Comparison of ENCODE assay signal across 11 cellular contexts in the genomic region with DNA sequence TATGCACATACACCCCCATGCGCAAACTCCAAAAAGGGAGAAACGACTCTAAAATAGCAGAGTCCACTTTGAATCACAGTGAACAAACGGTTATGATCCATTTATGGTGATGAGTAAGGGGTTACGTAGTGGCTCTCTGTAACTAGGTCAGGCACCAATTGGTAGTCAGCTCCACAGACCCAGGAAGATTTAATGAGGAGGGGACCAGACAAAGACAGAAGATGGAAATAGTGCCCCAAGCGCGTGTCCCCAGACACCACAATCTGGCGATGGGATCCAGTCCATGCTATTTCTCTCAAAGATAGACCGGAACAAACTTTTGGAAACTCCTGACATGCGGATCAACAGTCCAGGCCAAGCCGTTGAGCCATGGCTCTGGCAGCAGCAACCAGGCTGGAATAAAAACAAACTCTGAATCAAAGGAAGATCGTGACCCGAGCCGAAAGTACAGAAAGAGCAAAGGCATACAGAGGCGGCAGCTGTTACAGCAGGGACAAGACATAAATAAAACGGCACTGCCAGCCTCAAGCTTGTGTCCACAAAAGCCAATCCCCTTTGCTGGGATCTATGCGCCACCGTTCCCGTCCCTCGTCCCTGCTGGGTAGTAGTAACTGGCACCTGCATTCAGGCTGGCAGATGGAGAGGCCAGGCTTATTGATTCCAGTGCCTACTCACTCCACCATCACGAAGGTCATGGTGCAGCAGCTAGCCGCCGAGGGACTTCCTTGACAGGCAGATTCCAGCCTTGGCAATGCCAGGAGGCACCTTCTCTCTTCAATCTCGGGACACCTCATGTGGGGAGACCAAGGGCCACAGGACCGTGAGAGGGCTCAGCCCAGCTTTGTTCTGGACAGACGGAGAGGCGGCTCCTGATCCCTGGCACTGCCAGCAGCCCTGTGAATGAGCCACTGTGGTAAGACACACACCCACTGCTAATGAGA. TPM values are rescaled to one million over a fixed set of nuclear protein-coding genes. Genes with fewer than 3 reads are reported as not detected.
A peak's percentile ranks its signal among the peaks of the same experiment; 100 is the strongest.
DNase-seq lines count a peak whose midpoint lies in the region; ATAC-seq and TF ChIP-seq lines count a peak whose summit lies in the region.
"Had no signal": no experiment of that assay in that cellular context is flagged by ENCODE, and none has a peak within 500 bp of the region (broad histone marks: within the 10 kb centered on the region; RNA-seq: fewer than 3 reads in every experiment).

No MANE protein-coding gene starts in this region.

- no peak overlapping the region for H3K4me3 ChIP-seq in choroid plexus epithelial cell (ENCODE audit: low read depth, low read length)
- H3K4me3 ChIP-seq in liver (ENCODE audit: low read depth in 1 of 3, low read length in 3 of 3) = no peak overlapping the region
- peak overlapping the region; percentile 53 to 66 (median 60) for H3K4me3 ChIP-seq in skeletal muscle tissue (ENCODE audit: low read length in 3 of 3)

- peaks cover 3% of the 10 kb centered on the region; the same call in 1 of the 2 replicates for H3K27me3 Mint-ChIP-seq in H9 (ENCODE audit: low read depth)

- H3K27me3 ChIP-seq in H9 (ENCODE audit: insufficient read depth, low read length) (no peaks in the 10 kb centered on the region), liver (ENCODE audit: control insufficient read depth in 4 of 4, insufficient read depth in 4 of 4, low read length in 3 of 4) (peaks cover 0 to 6% (median 2%) of the 10 kb centered on the region in 4 donors), skeletal muscle tissue (ENCODE audit: control insufficient read depth in 3 of 3, insufficient read depth in 3 of 3, low read length in 3 of 3) (no peaks in the 10 kb centered on the region)

- no peak overlapping the region for H3K56ac ChIP-seq in H9 (ENCODE audit: insufficient read length, low read depth, low read length)

- H3K79me1 ChIP-seq in H9 (ENCODE audit: insufficient read depth, low read depth, low read length, poor library complexity, severe bottlenecking) = no peaks in the 10 kb centered on the region

- H3K14ac ChIP-seq in H9 (ENCODE audit: insufficient read depth, low read length) = 0 out of 2 replicates have a peak overlapping the region, but pooled peaks have one; percentile 8

- no peaks in the 10 kb centered on the region for H4K20me1 ChIP-seq in H9 (ENCODE audit: control insufficient read depth, insufficient read depth, insufficient read length)

- H2BK12ac ChIP-seq in H9 (ENCODE audit: insufficient read length, low read depth, low read length) = no peak overlapping the region

- no peak overlapping the region for H2BK5ac ChIP-seq in H9 (ENCODE audit: insufficient read length, low read length)

- no peak overlapping the region for H3T11ph ChIP-seq in H9 (ENCODE audit: low read length)

- no peak overlapping the region for H2BK20ac ChIP-seq in H9 (ENCODE audit: low read depth, low read length, poor library complexity, severe bottlenecking)

- H3K4me2 ChIP-seq in H9 (ENCODE audit: insufficient read depth, insufficient read length, low read length) = no peak overlapping the region

- H2AFZ ChIP-seq in H9 (ENCODE audit: low read length) = no peak overlapping the region

- no peak overlapping the region for H2AK5ac ChIP-seq in H9 (ENCODE audit: insufficient read length, low read length)

- H3K9ac ChIP-seq in H9 (ENCODE audit: extremely low read depth, insufficient read length, low read length) (no peak overlapping the region), liver (ENCODE audit: low read depth in 1 of 2, low read length in 2 of 2) (no peak overlapping the region), skeletal muscle tissue (ENCODE audit: low read depth in 1 of 3, low read length in 3 of 3) (peak overlapping the region; percentile 68 to 80 (median 71))

- peaks cover 13 to 17% of the 10 kb centered on the region in 2 experiments for H3K4me1 Mint-ChIP-seq in H9

- H3K4me3 Mint-ChIP-seq in H9 = no peak overlapping the region
- H3K4me3 Mint-ChIP-seq: activated naive CD4-positive, alpha-beta T cell treated with anti-CD3 and anti-CD28 coated beads for 36 hours had no signal

- H3K9me3 Mint-ChIP-seq in H9 = no peaks in the 10 kb centered on the region

- no peak overlapping the region for H4K8ac ChIP-seq in H9 (replicated peaks; ENCODE audit: insufficient read length, low read depth, low read length)

- H4K5ac ChIP-seq in H9 (ENCODE audit: insufficient read length, low read depth, low read length) = no peak overlapping the region

- H3K4me1 ChIP-seq in H9 (ENCODE audit: insufficient read depth, low read length) (no peaks in the 10 kb centered on the region; the same call in 1 of the 2 replicates), liver (ENCODE audit: control insufficient read depth in 4 of 4, insufficient read depth in 4 of 4, low read length in 3 of 4) (no peaks in the 10 kb centered on the region), skeletal muscle tissue (ENCODE audit: control insufficient read depth in 3 of 3, insufficient read depth in 3 of 3, low read length in 3 of 3) (peaks cover 35 to 37% (median 37%) of the 10 kb centered on the region in 3 donors)

- H3K27ac ChIP-seq in H9 (ENCODE audit: insufficient read length, low read depth, low read length) (no peak overlapping the region), liver (ENCODE audit: low read depth in 1 of 2, low read length in 2 of 2) (peak overlapping the region in 1 of 2 donors; percentile 16), skeletal muscle tissue (ENCODE audit: low read depth, low read length) (peak overlapping the region; percentile 89)
- H3K27ac ChIP-seq: VCaP had no signal

- no peak overlapping the region for H4K91ac ChIP-seq in H9 (ENCODE audit: insufficient read length, low read depth, low read length)

- no CpG with 5 or more reads among the region's 26 CpGs for WGBS in H9 (ENCODE audit: extremely low coverage, insufficient read length, low lambda C conversion rate)
- WGBS in liver = 83% methylated on average over 26 of the region's 26 CpGs

- no peak for ATAC-seq in HG03196 (IDR thresholded peaks at IDR 0.05; ENCODE audit: unreplicated experiment)
- no peak for ATAC-seq in GM18907 (IDR thresholded peaks at IDR 0.05; ENCODE audit: unreplicated experiment)
- no peak for ATAC-seq in HG02798 (IDR thresholded peaks at IDR 0.05; ENCODE audit: poor library complexity, unreplicated experiment)

- no peak overlapping the region for H3K23ac ChIP-seq in H9 (ENCODE audit: insufficient read length, low read depth, low read length)

- no peak for TF ChIP-seq RAD21 in liver (IDR thresholded peaks at IDR 0.05)

- H3K36me3 Mint-ChIP-seq in H9 (ENCODE audit: insufficient read depth in 1 of 3, low read depth in 3 of 3) = no peaks in the 10 kb centered on the region; a peak in 1 of 7 replicates

- no peaks in the 10 kb centered on the region for H3K23me2 ChIP-seq in H9 (ENCODE audit: insufficient read length, low read depth, low read length, poor library complexity, severe bottlenecking)

- no peak overlapping the region for H2BK120ac ChIP-seq in H9 (ENCODE audit: low read depth, low read length, poor library complexity, severe bottlenecking)

- H3K4ac ChIP-seq in H9 (ENCODE audit: low read depth, low read length) = no peak overlapping the region

- DNase-seq in H9 (no peak), choroid plexus epithelial cell (ENCODE audit: low read depth) (peak; percentile 56), NCI-H1105 (lab: John Stamatoyannopoulos, UW) (no peak)
- DNase-seq: activated naive CD4-positive, alpha-beta T cell treated with anti-CD3 and anti-CD28 coated beads for 36 hours; NCI-H2171 had no signal

- H3K18ac ChIP-seq in H9 (ENCODE audit: insufficient read length, low read depth, low read length) = peak overlapping the region; percentile 17

- peak overlapping the region in 1 of 3 experiments; percentile 80; a peak in 2 of 7 replicates for H3K27ac Mint-ChIP-seq in H9
- H3K27ac Mint-ChIP-seq: activated naive CD4-positive, alpha-beta T cell treated with anti-CD3 and anti-CD28 coated beads for 36 hours had no signal

- H3K36me3 ChIP-seq in liver (ENCODE audit: control insufficient read depth in 4 of 4, insufficient read depth in 3 of 4, low read depth in 1 of 4, low read length in 3 of 4) (no peaks in the 10 kb centered on the region), skeletal muscle tissue (ENCODE audit: control insufficient read depth in 3 of 3, insufficient read depth in 3 of 3, low read length in 3 of 3) (no peaks in the 10 kb centered on the region)

- TF ChIP-seq CTCF in H9 (conservative IDR thresholded peaks at IDR 0.05) = no peak
- TF ChIP-seq CTCF in choroid plexus epithelial cell (conservative IDR thresholded peaks at IDR 0.05; ENCODE audit: low read depth, low read length) = no peak
- TF ChIP-seq CTCF in liver (IDR thresholded peaks at IDR 0.05; ENCODE audit: low read depth, low read length, missing input control) = no peak

- H2BK15ac ChIP-seq in H9 (ENCODE audit: low read depth, low read length) = no peak overlapping the region

- H3K79me2 ChIP-seq in H9 (ENCODE audit: insufficient read depth, low read length) = no peaks in the 10 kb centered on the region

- H3K9me3 ChIP-seq in H9 (ENCODE audit: control insufficient read depth, low read depth, low read length) (no peaks in the 10 kb centered on the region), liver (ENCODE audit: control insufficient read depth in 4 of 4, low read length in 3 of 4) (no peaks in the 10 kb centered on the region), skeletal muscle tissue (ENCODE audit: control insufficient read depth in 3 of 3, low read length in 3 of 3) (no peaks in the 10 kb centered on the region)

TF ChIP-seq in liver, 16 proteins besides CTCF, POLR2A, EP300 and RAD21:
- no peak for TF ChIP-seq MAX (IDR thresholded peaks at IDR 0.05)
- TF ChIP-seq NR2F2 (IDR thresholded peaks at IDR 0.05) = peak; percentile 67
- no peak for TF ChIP-seq ZBTB33 (IDR thresholded peaks at IDR 0.05)
- TF ChIP-seq EGR1 (IDR thresholded peaks at IDR 0.05; ENCODE audit: low read depth in 2 of 2) = no peak

RNA-seq across cellular contexts. Expression of gene CDH11, which starts 50.2 kb away (rescaled TPM):
- 4.9 and 5.4 TPM in 2 replicates for total RNA-seq in H9 (2021)
- 1 to 10 TPM; 2.8 to 5.3 TPM for total RNA-seq in liver
- polyA plus RNA-seq in liver = under 1 TPM; 0.72 to 0.86 TPM
- 80.9 TPM for total RNA-seq in skeletal muscle tissue
- total RNA-seq: activated naive CD4-positive, alpha-beta T cell treated with anti-CD3 and anti-CD28 coated beads for 36 hours had no signal

Comparison
In these comparisons a context has a peak if more than half of its experiments do, and no peak if none do; other contexts are left out.
1. H3K9ac ChIP-seq: peak in skeletal muscle tissue (3 of 3); none in H9 (single experiment) and liver (0 of 2).
2. H3K4me3 ChIP-seq: peak in skeletal muscle tissue (3 of 3); none in choroid plexus epithelial cell (single experiment) and liver (0 of 3).
3. RNA of gene CDH11, which starts 50.2 kb away (total RNA-seq): 80.9 TPM in skeletal muscle tissue (single experiment); 4.9 to 5.4 TPM in H9 and 2.8 to 5.3 TPM in liver; every median in the first group is over 10 times any median in the second.